In the genomic region with DNA sequence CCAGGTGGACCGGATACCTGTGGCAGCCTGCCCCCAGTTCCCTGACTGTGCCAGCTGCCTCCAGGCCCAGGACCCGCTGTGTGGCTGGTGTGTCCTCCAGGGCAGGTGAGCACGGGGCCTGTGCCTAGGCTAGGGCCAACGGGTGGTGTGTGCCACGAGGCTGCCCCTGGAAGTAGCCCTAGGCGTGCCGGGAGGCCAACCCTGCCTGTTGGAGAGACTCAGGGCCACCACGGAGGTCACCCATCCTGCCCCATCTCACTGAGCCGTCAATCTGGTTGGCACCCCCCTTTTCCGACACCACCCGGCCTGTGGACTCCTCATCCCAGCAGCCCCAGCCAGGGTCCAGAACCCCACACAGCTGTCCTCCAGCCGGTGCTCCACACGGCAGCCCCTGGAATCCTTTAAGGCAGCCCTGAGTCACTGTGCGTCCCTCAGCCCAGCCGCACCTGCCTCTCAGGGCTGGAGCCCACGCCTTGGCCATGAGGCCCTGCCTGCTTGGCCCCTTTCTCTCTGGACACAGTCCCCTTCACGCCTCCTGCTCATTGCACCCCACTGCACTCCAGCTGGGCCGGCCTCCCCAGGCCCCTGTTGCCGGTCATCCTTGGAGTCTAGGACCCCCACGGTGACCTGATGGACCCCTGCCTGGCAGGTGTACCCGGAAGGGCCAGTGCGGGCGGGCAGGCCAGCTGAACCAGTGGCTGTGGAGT, we compare ENCODE assay signal across 24 cellular contexts. TPM values are rescaled to one million over a fixed set of nuclear protein-coding genes. Genes with fewer than 3 reads are reported as not detected.
A peak's percentile ranks its signal among the peaks of the same experiment; 100 is the strongest.
DNase-seq lines count a peak whose midpoint lies in the region; ATAC-seq and TF ChIP-seq lines count a peak whose summit lies in the region.
"Had no signal": no experiment of that assay in that cellular context is flagged by ENCODE, and none has a peak within 500 bp of the region (broad histone marks: within the 10 kb centered on the region; RNA-seq: fewer than 3 reads in every experiment).

No MANE protein-coding gene starts in this region.

- intact Hi-C loops in dorsolateral prefrontal cortex (cut with DNase I), result no loop called here
- intact Hi-C loops in sciatic nerve (cut with DNase I), result loop anchor here (5.0 kb wide), 1 partner anchor 183 kb away; no protein-coding TSS in a partner anchor

- ATAC-seq in activated CD4-positive, CD25-positive, alpha-beta regulatory T cell treated with anti-CD3 and anti-CD28 coated beads, Interleukin-2, amount 50 U/mL, for 24 hours, result no peak
- ATAC-seq in sciatic nerve (no peak), HG03460 (IDR thresholded peaks at IDR 0.05; ENCODE audit: unreplicated experiment) (no peak), GM21717 (IDR thresholded peaks at IDR 0.05; ENCODE audit: unreplicated experiment) (no peak)
- ATAC-seq: activated naive CD4-positive, alpha-beta T cell treated with anti-CD3 and anti-CD28 coated beads, Interleukin-2, amount 50 U/mL, for 72 hours; foreskin keratinocyte; lower lobe of right lung; stimulated activated naive B cell treated with anti-CD40 and anti-IgM and Interleukin-4, amounts not matched to agents 10 μg/mL and 1 μg/mL and 100 μg/mL, for 72 hours had no signal

- peak overlapping the region in 9 of 59 donors; percentile 11 to 80 (median 29) for H3K4me3 ChIP-seq in dorsolateral prefrontal cortex
- H3K4me3 ChIP-seq: lower lobe of right lung, SK-N-MC, smooth muscle cell had no signal

- peak; percentile 25 for DNase-seq in activated CD4-positive, CD25-positive, alpha-beta regulatory T cell treated with anti-CD3 and anti-CD28 coated beads, Interleukin-2, amount 50 U/mL, for 72 hours
- DNase-seq in GM13977 (ENCODE audit: low spot score) (peak; percentile 22), dorsolateral prefrontal cortex (peak in 2 of 10 donors; percentile 20 to 45), sciatic nerve (ENCODE audit: low spot score) (peak; percentile 54), inferior parietal cortex (ENCODE audit: extremely low spot score) (no peak)
- DNase-seq: activated CD4-positive, alpha-beta memory T cell treated with anti-CD3 and anti-CD28 coated beads for 36 hours; COR-L47; foreskin keratinocyte; lower lobe of right lung; MM.1S; NCI-H1436 treated with DMSO at 0.1 percent for 48 hours; NCI-H524; stimulated activated CD4-positive, alpha-beta T cell treated with anti-CD3 and anti-CD28 coated beads, Interleukin-2, amount 100 ng/mL, for 48 hours; stimulated activated naive B cell treated with anti-CD40 and anti-IgM and Interleukin-4, amounts not matched to agents 10 μg/mL and 1 μg/mL and 100 μg/mL, for 72 hours had no signal

- peaks cover 0 to 90% (median 0%) of the 10 kb centered on the region in 45 donors for H3K27me3 ChIP-seq in dorsolateral prefrontal cortex
- H3K27me3 ChIP-seq: foreskin keratinocyte had no signal

- TF ChIP-seq CTCF in GM13977 (IDR thresholded peaks at IDR 0.05; ENCODE audit: extremely low read depth, insufficient read depth, missing control alignments) (no peak), dorsolateral prefrontal cortex (IDR thresholded peaks at IDR 0.05 in 54 of 56, conservative IDR thresholded peaks at IDR 0.05 in 2 of 56; ENCODE audit: low read depth in 1 of 56, partially characterized antibody in 56 of 56) (no peak)

- peak overlapping the region in 53 of 59 donors; percentile 10 to 99 (median 95) for H3K27ac ChIP-seq in dorsolateral prefrontal cortex
- H3K27ac ChIP-seq: foreskin keratinocyte, lower lobe of right lung, SK-N-MC, VCaP had no signal

- in situ Hi-C loops in GM13977 (cut with MboI; ENCODE audit: low pct_unique_long_range_greater_than_20kb, low sequenced_read_pairs, unreplicated experiment), result no loop called here

RNA-seq across cellular contexts. Expression of a gene that starts 5.3 kb away (rescaled TPM):
- total RNA-seq in dorsolateral prefrontal cortex, result 100 to 1,000 TPM in 98 of 120 experiments, 10 to 100 TPM in 22; 22.2 to 541 (median 140) TPM
- total RNA-seq in sciatic nerve, result 73.1 TPM
- total RNA-seq: B cell had no signal

RNA-seq across cellular contexts. Expression of a gene that starts 11.5 kb away (rescaled TPM):
- total RNA-seq in dorsolateral prefrontal cortex, result 10 to 100 TPM in 19 of 120 experiments, 1 to 10 TPM in 101; 1.8 to 14.2 (median 6.3) TPM
- 1.1 TPM for total RNA-seq in sciatic nerve
- total RNA-seq: activated CD4-positive, alpha-beta memory T cell treated with anti-CD3 and anti-CD28 coated beads for 36 hours; activated naive CD4-positive, alpha-beta T cell treated with anti-CD3 and anti-CD28 coated beads, Interleukin-2, amount 50 U/mL, for 72 hours; astrocyte; B cell; lower lobe of right lung; smooth muscle cell; T-helper 2 cell treated with Interferon-gamma antibody and Interleukin-4, amounts not matched to agents 100 ng/mL and 5 ng/mL, for 36 hours had no signal

RNA-seq across cellular contexts. Expression of a gene that starts 24.9 kb away (rescaled TPM):
- 10 to 100 TPM; 35.7 to 90.5 (median 70.9) TPM for total RNA-seq in dorsolateral prefrontal cortex
- 39.9 TPM for total RNA-seq in sciatic nerve

RNA-seq across cellular contexts. Expression of a gene that starts 25.2 kb away (rescaled TPM):
- total RNA-seq in dorsolateral prefrontal cortex (100 to 1,000 TPM in 14 of 120 experiments, 10 to 100 TPM in 106; 55.7 to 109 (median 84.8) TPM), sciatic nerve (110 TPM)

RNA-seq across cellular contexts. Expression of a gene that starts 44.7 kb away (rescaled TPM):
- 1 to 10 TPM; 2.4 to 8.3 (median 4.5) TPM for total RNA-seq in dorsolateral prefrontal cortex
- total RNA-seq in sciatic nerve, result 10.1 TPM
